ENCODE assay signal across 1 cellular context in genomic region chr15:62606376-62607164, GRCh38.
A peak's percentile ranks its signal among the peaks of the same experiment; 100 is the strongest.
TF ChIP-seq lines count a peak whose summit lies in the region.

No MANE protein-coding gene starts in this region.

TF ChIP-seq in A549, 52 proteins besides CTCF, POLR2A, EP300 and RAD21 (continued from another document):
- TF ChIP-seq MAX (IDR thresholded peaks at IDR 0.05) (no peak), BCL3 (IDR thresholded peaks at IDR 0.05) (peak; percentile 23; the same call in 1 of the 3 replicates), HOXB5 (CRISPR knock-in tag; IDR thresholded peaks at IDR 0.05) (no peak), SMC3 (IDR thresholded peaks at IDR 0.05) (no peak), PBX3 (IDR thresholded peaks at IDR 0.05) (no peak)
- TF ChIP-seq, protein P1, sequence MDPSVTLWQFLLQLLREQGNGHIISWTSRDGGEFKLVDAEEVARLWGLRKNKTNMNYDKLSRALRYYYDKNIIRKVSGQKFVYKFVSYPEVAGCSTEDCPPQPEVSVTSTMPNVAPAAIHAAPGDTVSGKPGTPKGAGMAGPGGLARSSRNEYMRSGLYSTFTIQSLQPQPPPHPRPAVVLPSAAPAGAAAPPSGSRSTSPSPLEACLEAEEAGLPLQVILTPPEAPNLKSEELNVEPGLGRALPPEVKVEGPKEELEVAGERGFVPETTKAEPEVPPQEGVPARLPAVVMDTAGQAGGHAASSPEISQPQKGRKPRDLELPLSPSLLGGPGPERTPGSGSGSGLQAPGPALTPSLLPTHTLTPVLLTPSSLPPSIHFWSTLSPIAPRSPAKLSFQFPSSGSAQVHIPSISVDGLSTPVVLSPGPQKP (IDR thresholded peaks at IDR 0.05; ENCODE audit: low read depth, low read length): no peak
